8 cellular contexts compared by ENCODE assay signal in genomic region chr12:132490481-132491348, GRCh38. TPM values are rescaled to one million over a fixed set of nuclear protein-coding genes. Genes with fewer than 3 reads are reported as not detected.
DNase-seq lines count a peak whose midpoint lies in the region; ATAC-seq, FAIRE-seq and TF ChIP-seq lines count a peak whose summit lies in the region.

No MANE protein-coding gene starts in this region.

- peak overlapping the region; percentile 76 to 91 (median 83) for H3K4me3 ChIP-seq in BLaER1 treated with 17β-estradiol and CSF1 and Interleukin-3, amounts not matched to agents 10 nM and 100 nM
- H3K4me3 ChIP-seq in RWPE2 (ENCODE audit: severe bottlenecking) (peak overlapping the region; percentile 65), fibroblast of mammary gland (ENCODE audit: control insufficient read depth, low read depth, low read length) (peak overlapping the region; percentile 63), pancreas (peak overlapping the region; percentile 55 to 66 (median 60))

- peaks cover 51 to 55% (median 53%) of the 10 kb centered on the region in 11 experiments for H4K20me1 ChIP-seq in BLaER1 treated with 17β-estradiol and CSF1 and Interleukin-3, amounts not matched to agents 10 nM and 100 nM

- TF ChIP-seq CTCF in RWPE2 (IDR thresholded peaks at IDR 0.05; ENCODE audit: poor library complexity, severe bottlenecking) = no peak
- TF ChIP-seq CTCF in fibroblast of mammary gland (conservative IDR thresholded peaks at IDR 0.05; ENCODE audit: control insufficient read depth, insufficient read depth, low read depth, low read length) = no peak
- TF ChIP-seq CTCF in pancreas (IDR thresholded peaks at IDR 0.05) = no peak

- intact Hi-C loops in pancreas (cut with DNase I) = no loop called here

- no peak for FAIRE-seq in pancreas (lab: Jason Lieb, UNC)

- H3K4me2 ChIP-seq in BLaER1 treated with 17β-estradiol and CSF1 and Interleukin-3, amounts not matched to agents 10 nM and 100 nM = peak overlapping the region; percentile 91 to 100 (median 99)

- peak overlapping the region; percentile 71 to 86 (median 77) for H3K27ac ChIP-seq in BLaER1 treated with 17β-estradiol and CSF1 and Interleukin-3, amounts not matched to agents 10 nM and 100 nM
- no peak overlapping the region for H3K27ac ChIP-seq in RWPE2 (ENCODE audit: poor library complexity, severe bottlenecking)
- H3K27ac ChIP-seq in pancreas = peak overlapping the region; percentile 63 to 73 (median 69)

- DNase-seq in RWPE2 (ENCODE audit: low spot score) = no peak
- peak; percentile 32 for DNase-seq in fibroblast of mammary gland (ENCODE audit: low read depth)
- peak in 3 of 6 donors; percentile 58 to 84 (median 72) for DNase-seq in pancreas
- DNase-seq in NCI-H526 treated with DMSO at 0.1 percent for 48 hours (lab: John Stamatoyannopoulos, UW) = no peak
- no peak for DNase-seq in NCI-H1436 treated with DMSO at 0.1 percent for 48 hours (lab: John Stamatoyannopoulos, UW)
- no peak for DNase-seq in NCI-H2029 treated with DMSO at 0.1 percent for 48 hours (lab: John Stamatoyannopoulos, UW)

- peaks cover 0 to 28% (median 6%) of the 10 kb centered on the region in 11 experiments; a peak in 8 of 22 replicates for H3K36me3 ChIP-seq in BLaER1 treated with 17β-estradiol and CSF1 and Interleukin-3, amounts not matched to agents 10 nM and 100 nM
- peaks cover 5% of the 10 kb centered on the region for H3K36me3 ChIP-seq in RWPE2 (ENCODE audit: low read depth)
- H3K36me3 ChIP-seq in pancreas = no peaks in the 10 kb centered on the region

- H3K9me3 ChIP-seq in BLaER1 treated with 17β-estradiol and CSF1 and Interleukin-3, amounts not matched to agents 10 nM and 100 nM (replicated peaks in 1 of 11) = peaks cover 0 to 3% (median 0%) of the 10 kb centered on the region in 11 experiments; a peak in 1 of 22 replicates
- H3K9me3 ChIP-seq in RWPE2 (ENCODE audit: severe bottlenecking) (no peaks in the 10 kb centered on the region), pancreas (no peaks in the 10 kb centered on the region)

- H3K9ac ChIP-seq in BLaER1 treated with 17β-estradiol and CSF1 and Interleukin-3, amounts not matched to agents 10 nM and 100 nM = peak overlapping the region; percentile 83 to 93 (median 89)

- H3K27me3 ChIP-seq in BLaER1 treated with 17β-estradiol and CSF1 and Interleukin-3, amounts not matched to agents 10 nM and 100 nM = no peaks in the 10 kb centered on the region
- no peaks in the 10 kb centered on the region for H3K27me3 ChIP-seq in RWPE2 (ENCODE audit: insufficient read depth, poor library complexity, severe bottlenecking)
- no peaks in the 10 kb centered on the region for H3K27me3 ChIP-seq in pancreas

- WGBS in pancreas, 2 donors = 1% methylated on average over 36 to 107 of the region's 107 CpGs

- peaks cover 72 to 89% (median 85%) of the 10 kb centered on the region in 10 experiments for H3K4me1 ChIP-seq in BLaER1 treated with 17β-estradiol and CSF1 and Interleukin-3, amounts not matched to agents 10 nM and 100 nM
- H3K4me1 ChIP-seq in RWPE2 (ENCODE audit: insufficient read depth, poor library complexity, severe bottlenecking) (no peaks in the 10 kb centered on the region), pancreas (peaks cover 25 to 44% (median 26%) of the 10 kb centered on the region in 3 donors)

- ATAC-seq in GM21737 (IDR thresholded peaks at IDR 0.05; ENCODE audit: unreplicated experiment) (peak; percentile 1), RWPE2 (ENCODE audit: low read depth) (no peak), pancreas (peak in 1 of 4 donors; percentile 0)

RNA-seq across cellular contexts. Expression of gene FBRSL1, which starts 0.8 kb away (rescaled TPM):
- 10 to 100 TPM; 31.1 to 55.8 (median 43.1) TPM for total RNA-seq in pancreas
- 10 to 100 TPM; 45.1 to 62.5 TPM for polyA plus RNA-seq in pancreas
